8 cellular contexts compared by ENCODE assay signal in genomic region chr13:102869948-102870676, GRCh38. TPM values are rescaled to one million over a fixed set of nuclear protein-coding genes. Genes with fewer than 3 reads are reported as not detected.
DNase-seq lines count a peak whose midpoint lies in the region; ATAC-seq, FAIRE-seq and TF ChIP-seq lines count a peak whose summit lies in the region.

No MANE protein-coding gene starts in this region.

- H3K9me3 Mint-ChIP-seq in CD14-positive monocyte = peaks cover 0 to 1% (median 0%) of the 10 kb centered on the region in 7 donors
- H3K9me3 Mint-ChIP-seq in effector memory CD8-positive, alpha-beta T cell = no peaks in the 10 kb centered on the region

- no peaks in the 10 kb centered on the region for H3K27me3 Mint-ChIP-seq in CD14-positive monocyte (ENCODE audit: low read depth in 3 of 3)
- H3K27me3 Mint-ChIP-seq in effector memory CD8-positive, alpha-beta T cell = no peaks in the 10 kb centered on the region

- TF ChIP-seq CTCF in CD14-positive monocyte (IDR thresholded peaks at IDR 0.05) (no peak), vagina (IDR thresholded peaks at IDR 0.05) (no peak)

- no peak overlapping the region for H3K27ac ChIP-seq in vagina

- H3K36me3 Mint-ChIP-seq in CD14-positive monocyte = peaks cover 70 to 92% of the 10 kb centered on the region in 2 donors
- peaks cover 72% of the 10 kb centered on the region for H3K36me3 Mint-ChIP-seq in effector memory CD8-positive, alpha-beta T cell (ENCODE audit: insufficient read depth)

- H3K4me1 Mint-ChIP-seq in CD14-positive monocyte = peaks cover 3% of the 10 kb centered on the region
- H3K4me1 Mint-ChIP-seq in effector memory CD8-positive, alpha-beta T cell (ENCODE audit: low read depth in 2 of 2) = peaks cover 19 to 39% of the 10 kb centered on the region in 2 donors

- FAIRE-seq in frontal cortex (lab: Jason Lieb, UNC) = no peak

- intact Hi-C loops in CD14-positive monocyte (cut with micrococcal nuclease) = no loop called here
- intact Hi-C loops in vagina (cut with DNase I) = no loop called here

- DNase-seq in CD14-positive monocyte (ENCODE audit: low spot score) (no peak), iPS-NIHi7 (ENCODE audit: extremely low spot score) (no peak), frontal cortex (ENCODE audit: low spot score in 2 of 2) (no peak), vagina (ENCODE audit: extremely low spot score in 2 of 2) (no peak), epidermal melanocyte (ENCODE audit: insufficient read length, low spot score) (no peak)
- DNase-seq in effector memory CD8-positive, alpha-beta T cell = no peak

- H3K27me3 ChIP-seq in vagina = no peaks in the 10 kb centered on the region

- TF ChIP-seq POLR2A in vagina (IDR thresholded peaks at IDR 0.05) = no peak

- peak; percentile 17 for ATAC-seq in GM19397 (IDR thresholded peaks at IDR 0.05; ENCODE audit: unreplicated experiment)
- peak; percentile 1 for ATAC-seq in HG03442 (IDR thresholded peaks at IDR 0.05; ENCODE audit: unreplicated experiment)
- ATAC-seq in effector memory CD8-positive, alpha-beta T cell (replicated peaks) = peak; percentile 43

- no peak overlapping the region for H3K4me3 Mint-ChIP-seq in CD14-positive monocyte
- H3K4me3 Mint-ChIP-seq in effector memory CD8-positive, alpha-beta T cell = peak overlapping the region in 1 of 2 donors; percentile 29

- H3K36me3 ChIP-seq in vagina = peaks cover 8 to 68% of the 10 kb centered on the region in 2 donors

- H3K4me1 ChIP-seq in vagina = peaks cover 13% of the 10 kb centered on the region

- H3K27ac Mint-ChIP-seq in CD14-positive monocyte = peak overlapping the region in 5 of 7 donors; percentile 8 to 89 (median 75)
- peak overlapping the region; percentile 67 to 72 for H3K27ac Mint-ChIP-seq in effector memory CD8-positive, alpha-beta T cell

- H3K9me3 ChIP-seq in vagina = no peaks in the 10 kb centered on the region

- H3K4me3 ChIP-seq in vagina = no peak overlapping the region

RNA-seq across cellular contexts. Expression of gene ERCC5, which starts 24.3 kb away (rescaled TPM):
- 10 to 100 TPM; 15.2 to 22.1 TPM for polyA plus RNA-seq in CD14-positive monocyte
- total RNA-seq in frontal cortex (55.8 TPM), vagina (41.3 TPM)
